ENCODE assay signal across 1 cellular context in genomic region chr1:154433161-154433681, GRCh38.
TF ChIP-seq lines count a peak whose summit lies in the region.

No MANE protein-coding gene starts in this region.

TF ChIP-seq in SK-N-SH treated with all-trans-retinoic acid at 6 μM for 48 hours, 23 proteins besides CTCF, POLR2A, EP300 and RAD21 (continued from another document):
- TF ChIP-seq TSHZ2 (CRISPR knock-in tag; IDR thresholded peaks at IDR 0.05) (no peak), ARNTL (CRISPR knock-in tag; IDR thresholded peaks at IDR 0.05; ENCODE audit: borderline replicate concordance, low read depth) (no peak), CSDC2 (CRISPR knock-in tag; IDR thresholded peaks at IDR 0.05) (no peak), ZNF70 (CRISPR knock-in tag; IDR thresholded peaks at IDR 0.05) (no peak), BACH2 (CRISPR knock-in tag; IDR thresholded peaks at IDR 0.05; ENCODE audit: borderline replicate concordance) (no peak), CREB5 (CRISPR knock-in tag; IDR thresholded peaks at IDR 0.05; ENCODE audit: low read depth) (no peak)
